13 cellular contexts compared by ENCODE assay signal in the genomic region with DNA sequence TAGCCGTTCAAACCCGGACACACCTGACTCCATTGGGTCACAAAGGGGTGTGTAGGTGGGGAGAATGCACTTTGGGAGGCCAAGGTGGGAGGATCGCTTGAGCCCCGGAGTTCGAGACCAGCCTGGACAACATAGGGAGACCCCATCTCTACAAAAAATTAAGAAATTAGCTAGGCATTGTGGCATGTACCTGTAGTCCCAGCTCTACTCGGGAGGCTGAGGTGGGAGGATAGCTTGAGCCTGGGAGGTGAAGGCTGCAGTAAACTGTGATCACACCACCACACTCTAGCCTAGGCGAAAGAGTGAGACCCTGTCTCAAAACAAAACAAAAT. TPM values are rescaled to one million over a fixed set of nuclear protein-coding genes. Genes with fewer than 3 reads are reported as not detected.
A peak's percentile ranks its signal among the peaks of the same experiment; 100 is the strongest.
DNase-seq lines count a peak whose midpoint lies in the region; ATAC-seq and TF ChIP-seq lines count a peak whose summit lies in the region.
"Had no signal": no experiment of that assay in that cellular context is flagged by ENCODE, and none has a peak within 500 bp of the region (broad histone marks: within the 10 kb centered on the region; RNA-seq: fewer than 3 reads in every experiment).

No MANE protein-coding gene starts in this region.

- H3K9ac ChIP-seq in NT2/D1 (ENCODE audit: insufficient read length, low read depth) (no peak overlapping the region), parathyroid adenoma (no peak overlapping the region)

- H3K79me2 ChIP-seq in parathyroid adenoma = no peaks in the 10 kb centered on the region

- H3K27me3 ChIP-seq in NT2/D1 (ENCODE audit: insufficient read depth, insufficient read length) (peaks cover 29% of the 10 kb centered on the region), parathyroid adenoma (ENCODE audit: control insufficient read depth, insufficient read depth, low read length) (no peaks in the 10 kb centered on the region), tibial nerve (peaks cover 0 to 50% of the 10 kb centered on the region in 2 donors)
- H3K27me3 ChIP-seq: ovary had no signal

- no peak for TF ChIP-seq POLR2A in tibial nerve (IDR thresholded peaks at IDR 0.05)

- no peaks in the 10 kb centered on the region for H3K36me3 Mint-ChIP-seq in activated CD8-positive, alpha-beta memory T cell treated with anti-CD3 and anti-CD28 coated beads, Interleukin-2, amount 10 ng/mL, durations not matched to agents 7 days and 5 days
- H3K36me3 Mint-ChIP-seq in effector memory CD8-positive, alpha-beta T cell (ENCODE audit: insufficient read depth) = peaks cover 14% of the 10 kb centered on the region

- H3K4me3 ChIP-seq in NT2/D1 (ENCODE audit: insufficient read length, low read depth) (peak overlapping the region; percentile 78), parathyroid adenoma (ENCODE audit: low read depth, low read length) (no peak overlapping the region), tibial nerve (no peak overlapping the region)

- H3K4me3 Mint-ChIP-seq in activated CD8-positive, alpha-beta memory T cell treated with anti-CD3 and anti-CD28 coated beads, Interleukin-2, amount 10 ng/mL, durations not matched to agents 7 days and 5 days = peak overlapping the region; percentile 62
- H3K4me3 Mint-ChIP-seq in effector memory CD8-positive, alpha-beta T cell = peak overlapping the region; percentile 83 to 86

- CTCF ChIA-PET in activated CD8-positive, alpha-beta memory T cell treated with anti-CD3 and anti-CD28 coated beads, Interleukin-2, amount 10 ng/mL, durations not matched to agents 7 days and 5 days (lab: Charles Lee) = interaction anchor here (1.3 to 9.4 kb wide), 3 partner anchors 29 to 51 kb away, joined by 3 to 176 read pairs (median 132); no protein-coding TSS in a partner anchor

- H3K9me3 Mint-ChIP-seq in activated CD8-positive, alpha-beta memory T cell treated with anti-CD3 and anti-CD28 coated beads, Interleukin-2, amount 10 ng/mL, durations not matched to agents 7 days and 5 days (ENCODE audit: low read depth) = no peaks in the 10 kb centered on the region
- H3K9me3 Mint-ChIP-seq in effector memory CD8-positive, alpha-beta T cell = no peaks in the 10 kb centered on the region

- no peak for DNase-seq in activated CD8-positive, alpha-beta memory T cell treated with anti-CD3 and anti-CD28 coated beads, Interleukin-2, amount 10 ng/mL, durations not matched to agents 7 days and 5 days
- no peak for DNase-seq in activated CD8-positive, alpha-beta memory T cell treated with anti-CD3 and anti-CD28 coated beads for 24 hours
- DNase-seq in NT2/D1 (ENCODE audit: low read depth, low spot score) (no peak), NCI-H1105 treated with DMSO at 0.1 percent for 48 hours (lab: John Stamatoyannopoulos, UW) (no peak), tibial nerve (ENCODE audit: low spot score in 2 of 2) (no peak)
- DNase-seq in effector memory CD8-positive, alpha-beta T cell = no peak
- DNase-seq: NCI-H1417; OCI-M1; ovary; stimulated activated CD4-positive, alpha-beta T cell treated with anti-CD3 and anti-CD28 coated beads, Interleukin-4, amount 100 ng/mL, for 24 hours had no signal

- peaks cover 33% of the 10 kb centered on the region for H3K4me1 Mint-ChIP-seq in activated CD8-positive, alpha-beta memory T cell treated with anti-CD3 and anti-CD28 coated beads, Interleukin-2, amount 10 ng/mL, durations not matched to agents 7 days and 5 days
- peaks cover 20 to 24% of the 10 kb centered on the region in 2 donors for H3K4me1 Mint-ChIP-seq in effector memory CD8-positive, alpha-beta T cell (ENCODE audit: low read depth in 2 of 2)

- H3K4me1 ChIP-seq in NT2/D1 (ENCODE audit: insufficient read depth, insufficient read length) (peaks cover 18% of the 10 kb centered on the region), parathyroid adenoma (no peaks in the 10 kb centered on the region), tibial nerve (peaks cover 0 to 19% (median 11%) of the 10 kb centered on the region in 4 donors)

- H3K27ac ChIP-seq in parathyroid adenoma = no peak overlapping the region
- no peak overlapping the region for H3K27ac ChIP-seq in tibial nerve
- H3K27ac ChIP-seq: ovary, thoracic aorta had no signal

- ATAC-seq in activated CD8-positive, alpha-beta memory T cell treated with anti-CD3 and anti-CD28 coated beads, Interleukin-2, amount 10 ng/mL, durations not matched to agents 7 days and 5 days = no peak
- ATAC-seq in effector memory CD8-positive, alpha-beta T cell (replicated peaks) = no peak
- ATAC-seq in GM19023 (IDR thresholded peaks at IDR 0.05; ENCODE audit: unreplicated experiment) = no peak

- no peak for TF ChIP-seq CTCF in parathyroid adenoma (IDR thresholded peaks at IDR 0.05)
- no peak for TF ChIP-seq CTCF in tibial nerve (IDR thresholded peaks at IDR 0.05)

- no peak overlapping the region for H3K27ac Mint-ChIP-seq in activated CD8-positive, alpha-beta memory T cell treated with anti-CD3 and anti-CD28 coated beads, Interleukin-2, amount 10 ng/mL, durations not matched to agents 7 days and 5 days
- H3K27ac Mint-ChIP-seq in effector memory CD8-positive, alpha-beta T cell = peak overlapping the region in 1 of 2 donors; percentile 87

- H3K9me3 ChIP-seq in NT2/D1 (ENCODE audit: insufficient read depth, low read length) = no peaks in the 10 kb centered on the region
- no peaks in the 10 kb centered on the region for H3K9me3 ChIP-seq in parathyroid adenoma (ENCODE audit: control insufficient read depth, low read length)
- H3K9me3 ChIP-seq in tibial nerve = no peaks in the 10 kb centered on the region
- H3K9me3 ChIP-seq: ovary, thoracic aorta had no signal

- H2AFZ ChIP-seq in parathyroid adenoma = peak overlapping the region; percentile 81

- H3K4me2 ChIP-seq in parathyroid adenoma (ENCODE audit: low read length) = no peak overlapping the region

- TF ChIP-seq EP300 in tibial nerve (IDR thresholded peaks at IDR 0.05) = no peak

- H3K27me3 Mint-ChIP-seq in activated CD8-positive, alpha-beta memory T cell treated with anti-CD3 and anti-CD28 coated beads, Interleukin-2, amount 10 ng/mL, durations not matched to agents 7 days and 5 days = peaks cover 34% of the 10 kb centered on the region
- peaks cover 5 to 15% of the 10 kb centered on the region in 2 donors for H3K27me3 Mint-ChIP-seq in effector memory CD8-positive, alpha-beta T cell

- H3K36me3 ChIP-seq in NT2/D1 (ENCODE audit: insufficient read depth, insufficient read length, low read length) (no peaks in the 10 kb centered on the region), parathyroid adenoma (ENCODE audit: control insufficient read depth, insufficient read depth, low read length) (no peaks in the 10 kb centered on the region), tibial nerve (no peaks in the 10 kb centered on the region)
- H3K36me3 ChIP-seq: ovary, thoracic aorta had no signal

- 63 to 77% methylated on average over 7 of the region's 7 CpGs for WGBS in tibial nerve, 2 donors

RNA-seq across cellular contexts. Expression of a gene that starts 0.9 kb away (rescaled TPM):
- not detected for total RNA-seq in activated CD8-positive, alpha-beta memory T cell treated with anti-CD3 and anti-CD28 coated beads, Interleukin-2, amount 10 ng/mL, durations not matched to agents 7 days and 5 days
- total RNA-seq in tibial nerve = 1 to 10 TPM in 1 of 4 donors, under 1 TPM in 2, not detected in 1; 0.21 to 1.3 (median 0.98) TPM

RNA-seq across cellular contexts. Expression of a gene that starts 21.0 kb away (rescaled TPM):
- 100 to 1,000 TPM; 116 to 121 TPM for total RNA-seq in activated CD8-positive, alpha-beta memory T cell treated with anti-CD3 and anti-CD28 coated beads, Interleukin-2, amount 10 ng/mL, durations not matched to agents 7 days and 5 days
- 10 to 100 TPM in 3 of 4 donors, 1 to 10 TPM in 1; 9.6 to 14.4 (median 12.0) TPM for total RNA-seq in tibial nerve

RNA-seq across cellular contexts. Expression of a gene that starts 21.2 kb away (rescaled TPM):
- total RNA-seq in activated CD8-positive, alpha-beta memory T cell treated with anti-CD3 and anti-CD28 coated beads, Interleukin-2, amount 10 ng/mL, durations not matched to agents 7 days and 5 days = 10 to 100 TPM; 39.8 to 45.3 TPM
- 1 to 10 TPM in 1 of 4 donors, not detected in 3; 1.2 TPM for total RNA-seq in tibial nerve

Comparison
In these comparisons a context has a peak if more than half of its experiments do, and no peak if none do; other contexts are left out.
1. RNA of a gene that starts 21.0 kb away (total RNA-seq): 116 to 121 TPM in activated CD8-positive, alpha-beta memory T cell treated with anti-CD3 and anti-CD28 coated beads, Interleukin-2, amount 10 ng/mL, durations not matched to agents 7 days and 5 days; 9.6 to 14.4 TPM in tibial nerve; every median in the first group is over 4 times any median in the second.
2. RNA of a gene that starts 21.2 kb away (total RNA-seq): 39.8 to 45.3 TPM in activated CD8-positive, alpha-beta memory T cell treated with anti-CD3 and anti-CD28 coated beads, Interleukin-2, amount 10 ng/mL, durations not matched to agents 7 days and 5 days; 1.2 TPM in tibial nerve; every median in the first group is over 10 times any median in the second.